ENCODE assay signal across 22 cellular contexts in the genomic region with DNA sequence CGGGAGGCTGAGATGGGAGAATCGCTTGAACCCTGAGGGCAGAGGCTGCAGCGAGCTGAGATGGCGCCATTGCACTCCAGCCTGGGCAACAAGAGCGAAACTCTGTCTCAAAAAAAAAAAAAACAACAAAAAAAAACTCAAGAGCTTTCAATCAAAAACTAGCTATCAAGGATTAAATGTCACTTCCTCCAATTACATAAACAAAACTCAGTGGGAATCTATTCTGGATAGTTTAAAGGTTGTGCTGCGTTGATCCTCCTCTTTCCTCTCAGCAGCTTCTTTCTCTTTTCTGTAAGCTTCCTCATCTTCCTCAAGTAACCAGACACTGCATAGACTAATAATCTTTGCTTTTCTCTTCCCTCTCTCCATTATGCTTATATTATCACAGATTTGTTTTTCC.
"Had no signal": no experiment of that assay in that cellular context is flagged by ENCODE, and none has a peak within 500 bp of the region (broad histone marks: within the 10 kb centered on the region; RNA-seq: fewer than 3 reads in every experiment).

No MANE protein-coding gene starts in this region.

- H3K27me3 Mint-ChIP-seq: activated B cell treated with CpG ODN at 0.5 μM for 24 hours; activated CD4-positive, alpha-beta memory T cell treated with anti-CD3 and anti-CD28 coated beads for 36 hours; activated naive CD8-positive, alpha-beta T cell; T-helper 17 cell; type B pancreatic cell had no signal

- H3K4me3 ChIP-seq: cardiac muscle cell, dorsolateral prefrontal cortex, lower lobe of right lung, prostate gland, stomach, testis had no signal

- H3K36me3 ChIP-seq: cardiac muscle cell, prostate gland had no signal

- DNase-seq: activated B cell treated with CpG ODN at 0.5 μM for 24 hours; activated CD4-positive, alpha-beta memory T cell treated with anti-CD3 and anti-CD28 coated beads for 36 hours; activated CD4-positive, alpha-beta T cell treated with anti-CD3 and anti-CD28 coated beads for 4 hours; activated T-cell treated with anti-CD3 and anti-CD28 coated beads for 4 hours; dorsolateral prefrontal cortex; foreskin melanocyte; glutamatergic neuron; hippocampal formation; islet precursor cell; left colon; lower lobe of right lung; right cardiac atrium; stimulated activated CD4-positive, alpha-beta T cell treated with anti-CD3 and anti-CD28 coated beads, Interleukin-2, amount 100 ng/mL, for 24 hours; stomach; T-helper 17 cell; testis had no signal

- H3K4me3 Mint-ChIP-seq: activated B cell treated with CpG ODN at 0.5 μM for 24 hours; activated CD4-positive, alpha-beta memory T cell treated with anti-CD3 and anti-CD28 coated beads for 36 hours; activated naive CD8-positive, alpha-beta T cell; activated T-helper 1 cell treated with anti-CD3 and anti-CD28 coated beads, Interleukin-12 subunit alpha, Interleukin-12 subunit beta, Interleukin-2, Interleukin-4 antibody, amounts not matched to agents 30 ng/mL and 10 ng/mL and 1 ng/mL, durations not matched to agents 14 hours and 24 hours and 36 hours; T-helper 17 cell; type B pancreatic cell had no signal

- H3K27ac ChIP-seq: cardiac muscle cell, epithelial cell of prostate, lower lobe of right lung, prostate gland, stomach, testis had no signal

- H3K27ac Mint-ChIP-seq: activated B cell treated with CpG ODN at 0.5 μM for 24 hours; activated CD4-positive, alpha-beta memory T cell treated with anti-CD3 and anti-CD28 coated beads for 36 hours; activated naive CD8-positive, alpha-beta T cell; activated T-helper 1 cell treated with anti-CD3 and anti-CD28 coated beads, Interleukin-12 subunit alpha, Interleukin-12 subunit beta, Interleukin-2, Interleukin-4 antibody, amounts not matched to agents 30 ng/mL and 10 ng/mL and 1 ng/mL, durations not matched to agents 14 hours and 24 hours and 36 hours; T-helper 17 cell; type B pancreatic cell had no signal

- H3K4me1 ChIP-seq: lower lobe of right lung, prostate gland, testis had no signal

- H3K9me3 Mint-ChIP-seq: activated B cell treated with CpG ODN at 0.5 μM for 24 hours; activated CD4-positive, alpha-beta memory T cell treated with anti-CD3 and anti-CD28 coated beads for 36 hours; activated T-helper 1 cell treated with anti-CD3 and anti-CD28 coated beads, Interleukin-12 subunit alpha, Interleukin-12 subunit beta, Interleukin-2, Interleukin-4 antibody, amounts not matched to agents 30 ng/mL and 10 ng/mL and 1 ng/mL, durations not matched to agents 14 hours and 24 hours and 36 hours; type B pancreatic cell had no signal

- H3K9me3 ChIP-seq: lower lobe of right lung, prostate gland, stomach, testis had no signal

- H3K27me3 ChIP-seq: cardiac muscle cell, dorsolateral prefrontal cortex, stomach, testis had no signal

- ATAC-seq: left colon, lower lobe of right lung, right cardiac atrium, T-helper 17 cell had no signal
